Comparison of ENCODE assay signal across 8 cellular contexts in the genomic region with DNA sequence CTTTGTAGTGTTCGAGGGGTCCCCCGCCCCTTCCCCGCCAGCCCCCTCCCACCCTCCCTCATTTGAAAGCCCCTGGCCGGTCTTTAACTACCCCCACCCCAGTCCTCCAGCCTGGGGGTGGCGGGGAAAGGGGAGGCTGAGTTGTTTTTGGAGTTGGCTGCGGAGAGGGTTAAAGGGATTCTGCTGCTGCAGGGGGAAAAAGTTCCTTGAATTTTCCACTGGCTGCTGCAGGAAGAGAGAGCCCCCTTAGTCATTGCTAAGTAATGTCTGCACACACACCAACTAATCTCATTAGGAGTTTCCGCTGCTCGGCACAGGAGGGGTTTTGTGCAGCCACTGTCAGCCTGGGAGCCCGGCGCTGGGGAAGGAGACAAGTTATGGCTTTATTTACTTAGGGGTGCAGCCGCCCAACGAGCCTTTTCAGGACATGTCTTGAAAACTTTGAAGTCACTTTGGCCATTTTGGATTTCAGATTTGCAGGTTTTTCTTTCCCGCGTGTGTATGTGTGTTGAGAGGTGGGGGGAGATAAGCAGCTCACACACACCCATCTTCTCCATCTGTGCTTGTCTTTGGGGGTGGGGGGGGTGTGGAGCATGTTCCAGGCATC. TPM values are rescaled to one million over a fixed set of nuclear protein-coding genes. Genes with fewer than 3 reads are reported as not detected.
DNase-seq lines count a peak whose midpoint lies in the region; ATAC-seq, FAIRE-seq and TF ChIP-seq lines count a peak whose summit lies in the region.

No MANE protein-coding gene starts in this region.

- peak; percentile 93 for FAIRE-seq in G401.6 (lab: Jason Lieb, UNC)

- H3K27ac ChIP-seq in cardiac muscle cell: no peak overlapping the region

- DNase-seq in NT2/D1 (ENCODE audit: low read depth, low spot score) (peak; percentile 38), cardiac muscle cell (ENCODE audit: low read depth in 1 of 2, low spot score in 1 of 2) (peak; percentile 50 to 70), retinal pigment epithelial cell (ENCODE audit: low read depth) (peak; percentile 76), globus pallidus (ENCODE audit: low spot score) (no peak), DMS79 treated with DMSO at 0.1 percent for 48 hours (lab: John Stamatoyannopoulos, UW) (no peak)
- peak; percentile 53 for DNase-seq in activated naive CD4-positive, alpha-beta T cell treated with Interleukin-2 at 50 U/mL for 16 hours

- ATAC-seq in HG03159 (IDR thresholded peaks at IDR 0.05; ENCODE audit: unreplicated experiment): no peak

- H3K9me3 ChIP-seq in NT2/D1 (ENCODE audit: insufficient read depth, low read length): no peaks in the 10 kb centered on the region
- no peaks in the 10 kb centered on the region for H3K9me3 ChIP-seq in cardiac muscle cell (ENCODE audit: low read depth)

- H3K36me3 ChIP-seq in NT2/D1 (ENCODE audit: insufficient read depth, insufficient read length, low read length) (peaks cover 13% of the 10 kb centered on the region), cardiac muscle cell (no peaks in the 10 kb centered on the region)

- H3K27me3 ChIP-seq in NT2/D1 (ENCODE audit: insufficient read depth, insufficient read length) (no peaks in the 10 kb centered on the region), cardiac muscle cell (no peaks in the 10 kb centered on the region)

- peak overlapping the region; percentile 62 for H3K9ac ChIP-seq in NT2/D1 (ENCODE audit: insufficient read length, low read depth)

- H3K4me3 ChIP-seq in NT2/D1 (ENCODE audit: insufficient read length, low read depth) (peak overlapping the region; percentile 84), cardiac muscle cell (peak overlapping the region; percentile 99), retinal pigment epithelial cell (ENCODE audit: low read length) (peak overlapping the region; percentile 84)

- no peaks in the 10 kb centered on the region for H3K4me1 ChIP-seq in NT2/D1 (ENCODE audit: insufficient read depth, insufficient read length)
- no peaks in the 10 kb centered on the region for H3K4me1 ChIP-seq in cardiac muscle cell (ENCODE audit: low read depth)

- TF ChIP-seq CTCF in cardiac muscle cell (IDR thresholded peaks at IDR 0.05; ENCODE audit: low read depth, low read length): no peak
- no peak for TF ChIP-seq CTCF in retinal pigment epithelial cell (conservative IDR thresholded peaks at IDR 0.05; ENCODE audit: low read depth, low read length)

RNA-seq across cellular contexts. Expression of gene ELK3, which starts 1.8 kb away (rescaled TPM):
- 5.1 and 9.6 TPM in 2 replicates for total RNA-seq in cardiac muscle cell
- polyA plus RNA-seq in cardiac muscle cell: 7.3 and 10.2 TPM in 2 replicates

Comparison
In these comparisons a context has a peak if more than half of its experiments do, and no peak if none do; other contexts are left out.
1. DNase-seq: peak in NT2/D1 (single experiment), activated naive CD4-positive, alpha-beta T cell treated with Interleukin-2 at 50 U/mL for 16 hours (single experiment), cardiac muscle cell (2 of 2) and retinal pigment epithelial cell (single experiment); none in globus pallidus (single experiment) and DMS79 treated with DMSO at 0.1 percent for 48 hours (single experiment).
2. Peak in every context shown above with its lines, with median percentiles within 50 percentile points of each other: H3K4me3 ChIP-seq.